ENCODE assay signal across 7 cellular contexts in genomic region chr11:77082838-77083552, GRCh38. TPM values are rescaled to one million over a fixed set of nuclear protein-coding genes. Genes with fewer than 3 reads are reported as not detected.
DNase-seq lines count a peak whose midpoint lies in the region; ATAC-seq, FAIRE-seq and TF ChIP-seq lines count a peak whose summit lies in the region.

No MANE protein-coding gene starts in this region.

- H3K27me3 Mint-ChIP-seq in T-cell (no peaks in the 10 kb centered on the region), mesothelial cell of epicardium (ENCODE audit: low read depth) (no peaks in the 10 kb centered on the region)

- H3K27ac Mint-ChIP-seq in T-cell (peak overlapping the region; percentile 98 to 99), mesothelial cell of epicardium (peak overlapping the region; percentile 17)

- H2AFZ ChIP-seq in K562 (ENCODE audit: low read depth, low read length), result no peak overlapping the region

- TF ChIP-seq RAD21 in K562 (CRISPR knock-in tag; conservative IDR thresholded peaks at IDR 0.05 in 1 of 2, IDR thresholded peaks at IDR 0.05 in 1 of 2), result no peak

- ATAC-seq in T-cell (replicated peaks in 1 of 4) (peak; percentile 90 to 96 (median 94)), K562 (peak; percentile 15; the same call in 2 of the 3 replicates), upper lobe of right lung (peak; percentile 60), HG03457 (IDR thresholded peaks at IDR 0.05; ENCODE audit: unreplicated experiment) (no peak), GM19467 (IDR thresholded peaks at IDR 0.05; ENCODE audit: unreplicated experiment) (no peak)

- WGBS in K562 (ENCODE audit: insufficient coverage, low coverage, missing lambda C conversion rate), result 50% methylated on average over 13 of the region's 14 CpGs

- H3K27ac ChIP-seq in K562 (ENCODE audit: extremely low read depth, low read depth, low read length), result no peak overlapping the region
- H3K27ac ChIP-seq in upper lobe of right lung, result peak overlapping the region; percentile 71

- H3K9me1 ChIP-seq in K562 (ENCODE audit: control insufficient read depth, insufficient read depth, low read length), result no peaks in the 10 kb centered on the region

- CTCF ChIA-PET in T-cell (lab: Charles Lee) (interaction anchor here (0.8 to 2.5 kb wide), 3 partner anchors 8 to 35 kb away, joined by 3 to 9 read pairs (median 5); no protein-coding TSS in a partner anchor), K562 (lab: Yijun Ruan, JAX; ENCODE audit: low intra/inter-chr PET ratio) (no interaction called here)

- H3K36me3 Mint-ChIP-seq in T-cell (no peaks in the 10 kb centered on the region), mesothelial cell of epicardium (peaks cover 2% of the 10 kb centered on the region)

- H3K9me3 Mint-ChIP-seq in T-cell (peaks cover 0 to 7% (median 0%) of the 10 kb centered on the region in 3 donors), mesothelial cell of epicardium (peaks cover 18% of the 10 kb centered on the region)

- POLR2A ChIA-PET in T-cell (lab: Charles Lee) (interaction anchor here (0.6 to 1.2 kb wide), 3 partner anchors 35 to 284 kb away, joined by 3 to 11 read pairs (median 5); no protein-coding TSS in a partner anchor), K562 (lab: Yijun Ruan, JAX) (interaction anchor here (0.6 to 1.5 kb wide), 5 partner anchors 9 to 519 kb away, joined by 3 to 4 read pairs (median 3); no protein-coding TSS in a partner anchor)

- H3K4me3 ChIP-seq in K562 (no peak overlapping the region), upper lobe of right lung (no peak overlapping the region)

- H3K4me3 Mint-ChIP-seq in T-cell (peak overlapping the region; percentile 64 to 75 (median 73)), mesothelial cell of epicardium (no peak overlapping the region)

- peaks cover 18 to 30% (median 22%) of the 10 kb centered on the region in 3 donors for H3K4me1 Mint-ChIP-seq in T-cell
- no peaks in the 10 kb centered on the region for H3K4me1 Mint-ChIP-seq in mesothelial cell of epicardium

- DNase-seq in T-cell, result peak; percentile 13 to 63 (median 42)
- DNase-seq in K562 (ENCODE audit: extremely low read depth in 1 of 4, low spot score in 3 of 4), result no peak
- DNase-seq in mesothelial cell of epicardium (ENCODE audit: low spot score in 2 of 2, unreplicated experiment in 2 of 2), result peak in 1 of 2 experiments; percentile 11
- peak; percentile 66 for DNase-seq in upper lobe of right lung
- DNase-seq in NCI-H446 treated with DMSO at 0.1 percent for 48 hours (lab: John Stamatoyannopoulos, UW), result no peak

- H3K9me3 ChIP-seq in K562 (replicated peaks; ENCODE audit: control insufficient read depth, insufficient read depth, low read depth, low read length), result no peaks in the 10 kb centered on the region
- H3K9me3 ChIP-seq in upper lobe of right lung, result no peaks in the 10 kb centered on the region

- no peaks in the 10 kb centered on the region for H3K79me2 ChIP-seq in K562 (ENCODE audit: control insufficient read depth, insufficient read depth, low read length)

- no peak for TF ChIP-seq EP300 in K562 (IDR thresholded peaks at IDR 0.05; ENCODE audit: low read length)

- H3K36me3 ChIP-seq in K562 (ENCODE audit: control insufficient read depth, insufficient read depth, low read length) (no peaks in the 10 kb centered on the region), upper lobe of right lung (no peaks in the 10 kb centered on the region)

- in situ Hi-C loops in K562 (cut with MboI), result no loop called here

- peak overlapping the region in 1 of 2 experiments; percentile 67; a peak in 1 of 4 replicates for H3K9ac ChIP-seq in K562 (ENCODE audit: insufficient read depth in 1 of 2, low read depth in 2 of 2, low read length in 2 of 2)

- intact Hi-C loops in K562 (cut with micrococcal nuclease) (no loop called here), upper lobe of right lung (cut with DNase I) (no loop called here)

- no peak for TF ChIP-seq CTCF in K562 (IDR thresholded peaks at IDR 0.05 in 2 of 3, conservative IDR thresholded peaks at IDR 0.05 in 1 of 3; ENCODE audit: insufficient read depth in 2 of 3, low read depth in 1 of 3, low read length in 3 of 3)
- TF ChIP-seq CTCF in mesothelial cell of epicardium (IDR thresholded peaks at IDR 0.05; ENCODE audit: unreplicated experiment), result no peak
- TF ChIP-seq CTCF in upper lobe of right lung (IDR thresholded peaks at IDR 0.05), result no peak

- H3K4me1 ChIP-seq in K562 (replicated peaks in 1 of 2; ENCODE audit: control insufficient read depth in 2 of 2, insufficient read depth in 2 of 2, low read length in 2 of 2) (peaks cover 0 to 20% of the 10 kb centered on the region in 2 experiments; a peak in 3 of 5 replicates), upper lobe of right lung (peaks cover 16% of the 10 kb centered on the region)

- H3K4me2 ChIP-seq in K562 (ENCODE audit: insufficient read depth, low read length), result no peak overlapping the region

- H4K20me1 ChIP-seq in K562 (replicated peaks; ENCODE audit: control insufficient read depth, insufficient read depth, low read length), result no peaks in the 10 kb centered on the region

- FAIRE-seq in K562 (lab: Jason Lieb, UNC), result no peak

- H3K27me3 ChIP-seq in K562 (ENCODE audit: control insufficient read depth in 2 of 2, insufficient read depth in 2 of 2, low read length in 2 of 2) (peaks cover 0 to 16% of the 10 kb centered on the region in 2 experiments; a peak in 2 of 5 replicates), upper lobe of right lung (no peaks in the 10 kb centered on the region)

- no TSS peak for BruUV-seq in K562 (replicated peaks; lab: Mats Ljungman, UMichigan)

- no peak for TF ChIP-seq POLR2A in K562 (conservative IDR thresholded peaks at IDR 0.05)

RNA-seq across cellular contexts. Expression of gene CAPN5, which starts 16.2 kb away (rescaled TPM):
- total RNA-seq in T-cell (1 to 10 TPM; 3.1 to 6.4 (median 4.0) TPM), K562 (2014; rRNA removed) (0.36 TPM in 1 of 2 replicates, not detected in the other), K562 (2014; rRNA removed; fragmentation: Illumina TruSeq; extraction: Trizol) (0.04 TPM in 1 of 2 replicates, not detected in the other), K562 (2015; rRNA removed; fragmentation: Illumina TruSeq; extraction: Trizol) (0.14 TPM in 1 of 2 replicates, not detected in the other), K562 (2021) (0.40 and 0.44 TPM in 2 replicates), mesothelial cell of epicardium (16.1 to 18.3 TPM (median 16.5 TPM) in 3 replicates), upper lobe of right lung (6.5 TPM)
- total RNA-seq in K562 (2011; cell fraction: chromatin; rRNA removed; ENCODE audit: low replicate concordance), result 1.3 and 7.9 TPM in 2 replicates
- 2.8 TPM in 2 replicates for total RNA-seq in K562 (2011; cell fraction: nucleolus; rRNA removed)
- 4.2 and 4.4 TPM in 2 replicates for total RNA-seq in K562 (2011; cell fraction: nucleoplasm; rRNA removed)
- polyA plus RNA-seq in K562 (2011; rRNA removed) (0.43 and 1.7 TPM in 2 replicates), K562 (2014; fragmentation: Illumina TruSeq; extraction: Trizol) (0.13 and 0.44 TPM in 2 replicates), K562 (2014; fragmentation: Nextera tagmentation; extraction: Ambion mirVana) (not detected), K562 (2014; rRNA removed) (0.05 and 0.12 TPM in 2 replicates)
- polyA plus RNA-seq in K562 (2011; cell fraction: cytosol; rRNA removed), result 0.49 and 0.81 TPM in 2 replicates
- polyA plus RNA-seq in K562 (2011; cell fraction: nucleus; rRNA removed), result 4.4 and 6.0 TPM in 2 replicates
- 1.00 and 1.3 TPM in 2 replicates for polyA plus RNA-seq in K562 (2012)
- 0.53 and 0.84 TPM in 2 replicates for polyA minus RNA-seq in K562 (2011; rRNA and poly(A)+ RNA removed)
- 0.86 and 3.5 TPM in 2 replicates for polyA minus RNA-seq in K562 (2011; cell fraction: cytosol; rRNA and poly(A)+ RNA removed)
- 1.5 and 3.6 TPM in 2 replicates for polyA minus RNA-seq in K562 (2011; cell fraction: nucleus; rRNA and poly(A)+ RNA removed)

RNA-seq across cellular contexts. Expression of gene OMP, which starts 19.6 kb away (rescaled TPM):
- total RNA-seq in T-cell, result under 1 TPM in 1 of 5 donors, not detected in 4; 0.79 TPM
- 2.0 and 3.9 TPM in 2 replicates for total RNA-seq in K562 (2011; cell fraction: chromatin; rRNA removed; ENCODE audit: low replicate concordance)
- total RNA-seq in K562 (2011; cell fraction: nucleolus; rRNA removed), result 2.4 and 4.2 TPM in 2 replicates
- total RNA-seq in K562 (2011; cell fraction: nucleoplasm; rRNA removed), result 1.1 and 1.8 TPM in 2 replicates
- not detected in 2 replicates for total RNA-seq in K562 (2014; rRNA removed)
- not detected in 2 replicates for total RNA-seq in K562 (2014; rRNA removed; fragmentation: Illumina TruSeq; extraction: Trizol)
- total RNA-seq in K562 (2015; rRNA removed; fragmentation: Illumina TruSeq; extraction: Trizol), result not detected in 2 replicates
- not detected in 2 replicates for total RNA-seq in K562 (2021)
- not detected in 2 replicates for polyA plus RNA-seq in K562 (2011; rRNA removed)
- polyA plus RNA-seq in K562 (2011; cell fraction: cytosol; rRNA removed), result not detected in 2 replicates
- polyA plus RNA-seq in K562 (2011; cell fraction: nucleus; rRNA removed), result 0.74 and 0.86 TPM in 2 replicates
- polyA plus RNA-seq in K562 (2012), result 0.33 TPM in 1 of 2 replicates, not detected in the other
- polyA plus RNA-seq in K562 (2014; fragmentation: Illumina TruSeq; extraction: Trizol), result not detected in 2 replicates
- not detected for polyA plus RNA-seq in K562 (2014; fragmentation: Nextera tagmentation; extraction: Ambion mirVana)
- polyA plus RNA-seq in K562 (2014; rRNA removed), result not detected in 2 replicates
- polyA minus RNA-seq in K562 (2011; rRNA and poly(A)+ RNA removed), result not detected in 2 replicates
- not detected in 2 replicates for polyA minus RNA-seq in K562 (2011; cell fraction: cytosol; rRNA and poly(A)+ RNA removed)
- polyA minus RNA-seq in K562 (2011; cell fraction: nucleus; rRNA and poly(A)+ RNA removed), result 1.4 TPM in 1 of 2 replicates, not detected in the other
- total RNA-seq in mesothelial cell of epicardium, result 0.80 to 1.5 TPM (median 1.4 TPM) in 3 replicates
- not detected for total RNA-seq in upper lobe of right lung

RNA-seq across cellular contexts. Expression of gene MYO7A, which starts 45.1 kb away (rescaled TPM):
- 1 to 10 TPM in 1 of 5 donors, under 1 TPM in 4; 0.15 to 1.7 (median 0.44) TPM for total RNA-seq in T-cell
- 1.1 and 2.5 TPM in 2 replicates for total RNA-seq in K562 (2011; cell fraction: chromatin; rRNA removed; ENCODE audit: low replicate concordance)
- 0.79 and 1.0 TPM in 2 replicates for total RNA-seq in K562 (2011; cell fraction: nucleolus; rRNA removed)
- total RNA-seq in K562 (2011; cell fraction: nucleoplasm; rRNA removed), result 0.53 and 0.73 TPM in 2 replicates
- total RNA-seq in K562 (2014; rRNA removed), result 0.04 and 0.09 TPM in 2 replicates
- total RNA-seq in K562 (2014; rRNA removed; fragmentation: Illumina TruSeq; extraction: Trizol), result 0.04 TPM in 1 of 2 replicates, not detected in the other
- total RNA-seq in K562 (2015; rRNA removed; fragmentation: Illumina TruSeq; extraction: Trizol), result 0.07 TPM in 1 of 2 replicates, not detected in the other
- 0.07 and 0.11 TPM in 2 replicates for total RNA-seq in K562 (2021)
- polyA plus RNA-seq in K562 (2011; rRNA removed), result 0.10 and 0.14 TPM in 2 replicates
- 0.13 and 0.19 TPM in 2 replicates for polyA plus RNA-seq in K562 (2011; cell fraction: cytosol; rRNA removed)
- polyA plus RNA-seq in K562 (2011; cell fraction: nucleus; rRNA removed), result 1.0 and 1.3 TPM in 2 replicates
- 0.04 and 0.35 TPM in 2 replicates for polyA plus RNA-seq in K562 (2012)
- 0.03 and 0.06 TPM in 2 replicates for polyA plus RNA-seq in K562 (2014; fragmentation: Illumina TruSeq; extraction: Trizol)
- polyA plus RNA-seq in K562 (2014; fragmentation: Nextera tagmentation; extraction: Ambion mirVana), result under 1 TPM in 1 of 2 experiments, not detected in 1; 0.01 TPM
- 0.11 TPM in 1 of 2 replicates, not detected in the other for polyA plus RNA-seq in K562 (2014; rRNA removed)
- polyA minus RNA-seq in K562 (2011; rRNA and poly(A)+ RNA removed), result 0.11 and 0.21 TPM in 2 replicates
- polyA minus RNA-seq in K562 (2011; cell fraction: cytosol; rRNA and poly(A)+ RNA removed), result not detected in 2 replicates
- 0.22 and 0.40 TPM in 2 replicates for polyA minus RNA-seq in K562 (2011; cell fraction: nucleus; rRNA and poly(A)+ RNA removed)
- 1.8 to 2.4 TPM (median 2.2 TPM) in 3 replicates for total RNA-seq in mesothelial cell of epicardium
- 3.6 TPM for total RNA-seq in upper lobe of right lung

RNA-seq across cellular contexts. Expression of gene B3GNT6, which starts 48.8 kb away (rescaled TPM):
- total RNA-seq in T-cell, result under 1 TPM in 1 of 5 donors, not detected in 4; 0.19 TPM
- 0.21 and 0.25 TPM in 2 replicates for total RNA-seq in K562 (2011; cell fraction: chromatin; rRNA removed; ENCODE audit: low replicate concordance)
- total RNA-seq in K562 (2011; cell fraction: nucleolus; rRNA removed), result 0.33 TPM in 1 of 2 replicates, not detected in the other
- total RNA-seq in K562 (2011; cell fraction: nucleoplasm; rRNA removed), result not detected in 2 replicates
- total RNA-seq in K562 (2014; rRNA removed), result not detected in 2 replicates
- total RNA-seq in K562 (2014; rRNA removed; fragmentation: Illumina TruSeq; extraction: Trizol), result not detected in 2 replicates
- not detected in 2 replicates for total RNA-seq in K562 (2015; rRNA removed; fragmentation: Illumina TruSeq; extraction: Trizol)
- total RNA-seq in K562 (2021), result not detected in 2 replicates
- polyA plus RNA-seq in K562 (2011; rRNA removed), result 0.03 and 0.04 TPM in 2 replicates
- 0.03 and 0.12 TPM in 2 replicates for polyA plus RNA-seq in K562 (2011; cell fraction: cytosol; rRNA removed)
- not detected in 2 replicates for polyA plus RNA-seq in K562 (2011; cell fraction: nucleus; rRNA removed)
- 0.04 and 0.05 TPM in 2 replicates for polyA plus RNA-seq in K562 (2012)
- polyA plus RNA-seq in K562 (2014; fragmentation: Illumina TruSeq; extraction: Trizol), result not detected in 2 replicates
- not detected for polyA plus RNA-seq in K562 (2014; fragmentation: Nextera tagmentation; extraction: Ambion mirVana)
- not detected in 2 replicates for polyA plus RNA-seq in K562 (2014; rRNA removed)
- not detected in 2 replicates for polyA minus RNA-seq in K562 (2011; rRNA and poly(A)+ RNA removed)
- polyA minus RNA-seq in K562 (2011; cell fraction: cytosol; rRNA and poly(A)+ RNA removed), result not detected in 2 replicates
- polyA minus RNA-seq in K562 (2011; cell fraction: nucleus; rRNA and poly(A)+ RNA removed), result not detected in 2 replicates
- total RNA-seq in mesothelial cell of epicardium, result not detected in 3 replicates
- not detected for total RNA-seq in upper lobe of right lung

Comparison
In these comparisons a context has a peak if more than half of its experiments do, and no peak if none do; other contexts are left out.
1. ATAC-seq: peak in T-cell (4 of 4), K562 (single experiment) and upper lobe of right lung (single experiment); none in HG03457 (single experiment) and GM19467 (single experiment).
2. DNase-seq: peak in T-cell (34 of 34) and upper lobe of right lung (single experiment); none in K562 (0 of 4) and NCI-H446 treated with DMSO at 0.1 percent for 48 hours (single experiment).